In genomic region chr10:5494611-5495010, GRCh38 we compare ENCODE assay signal across 36 cellular contexts. TPM values are rescaled to one million over a fixed set of nuclear protein-coding genes. Genes with fewer than 3 reads are reported as not detected.
"Had no signal": no experiment of that assay in that cellular context is flagged by ENCODE, and none has a peak within 500 bp of the region (broad histone marks: within the 10 kb centered on the region; RNA-seq: fewer than 3 reads in every experiment).

No MANE protein-coding gene starts in this region.

- H3K36me3 ChIP-seq: adrenal gland, Peyer's patch had no signal

- H3K9me3 ChIP-seq: adrenal gland, body of pancreas, Peyer's patch had no signal

- H3K4me1 ChIP-seq: adrenal gland, Peyer's patch had no signal

- H3K27me3 ChIP-seq: adrenal gland, body of pancreas, Peyer's patch had no signal

- H3K27ac ChIP-seq: adrenal gland, body of pancreas, KMS-11, Peyer's patch had no signal

- DNase-seq: activated CD4-positive, alpha-beta T cell treated with anti-CD3 and anti-CD28 coated beads, Interleukin-2, amount 10 ng/mL, durations not matched to agents 24 days and 14 days; activated CD4-positive, alpha-beta T cell treated with anti-CD3 and anti-CD28 coated beads, Interleukin-2, amount 50 U/mL, for 4 hours; activated CD8-positive, alpha-beta T cell treated with anti-CD3 and anti-CD28 coated beads for 36 hours; activated gamma-delta T cell treated with Interleukin-2 at 50 U/mL for 16 hours; activated naive CD4-positive, alpha-beta T cell treated with anti-CD3 and anti-CD28 coated beads for 36 hours; activated T-cell treated with anti-CD3 and anti-CD28 coated beads, Interleukin-2, amount 50 U/mL, for 1 hour; activated T-cell treated with anti-CD3 and anti-CD28 coated beads, Interleukin-2, amount 50 U/mL, for 72 hours; adrenal gland; body of pancreas; caudate nucleus; cerebellar nuclear complex; MM.1S; MV-4-11; NCI-H1092; NCI-H1436 treated with DMSO at 0.1 percent for 48 hours; NCI-H1694 treated with DMSO at 0.1 percent for 48 hours; NCI-H2029; NCI-H345; NCI-H524 treated with DMSO at 0.1 percent for 48 hours; NK-92 treated with Interleukin-12 subunit alpha and Interleukin-12 subunit beta, amount 100 ng/mL, for 24 hours; PC-3; Peyer's patch; RPMI8226; SHP77 treated with DMSO at 0.1 percent for 48 hours; T-helper 1 cell; T-helper 2 cell; T-helper 9 cell had no signal

- ATAC-seq: activated CD8-positive, alpha-beta T cell treated with anti-CD3 and anti-CD28 coated beads for 36 hours; activated naive CD4-positive, alpha-beta T cell treated with anti-CD3 and anti-CD28 coated beads, Interleukin-2, amount 50 U/mL, for 72 hours; activated T-cell treated with anti-CD3 and anti-CD28 coated beads, Interleukin-2, amount 50 U/mL, for 72 hours; activated T-helper 17 cell treated with anti-CD3 and anti-CD28 coated beads, Interleukin-2, amount 50 U/mL, for 72 hours; body of pancreas; SK-N-SH treated with all-trans-retinoic acid at 6 μM for 48 hours had no signal

- H3K4me2 ChIP-seq: KMS-11 had no signal

- H3K4me3 ChIP-seq: adrenal gland, body of pancreas, Peyer's patch had no signal

RNA-seq across cellular contexts. Expression of gene CALML5, which starts 4.8 kb away (rescaled TPM):
- total RNA-seq: activated CD4-positive, alpha-beta T cell treated with anti-CD3 and anti-CD28 coated beads, Interleukin-2, amount 10 ng/mL, durations not matched to agents 24 days and 14 days; activated CD8-positive, alpha-beta memory T cell treated with anti-CD3 and anti-CD28 coated beads for 36 hours; activated CD8-positive, alpha-beta T cell treated with anti-CD3 and anti-CD28 coated beads for 36 hours; activated naive CD4-positive, alpha-beta T cell treated with anti-CD3 and anti-CD28 coated beads for 36 hours; activated naive CD4-positive, alpha-beta T cell treated with anti-CD3 and anti-CD28 coated beads, Interleukin-2, amount 50 U/mL, for 72 hours; activated T-cell treated with anti-CD3 and anti-CD28 coated beads, Interleukin-2, amount 50 U/mL, for 72 hours; activated T-helper 17 cell treated with anti-CD3 and anti-CD28 coated beads, Interleukin-2, amount 50 U/mL, for 72 hours; adrenal gland; astrocyte; body of pancreas; LHCN-M2; NCI-H460; PC-3; Peyer's patch; SK-MEL-5 had no signal
- polyA plus RNA-seq: adrenal gland had no signal

RNA-seq across cellular contexts. Expression of gene CALML3, which starts 30.1 kb away (rescaled TPM):
- total RNA-seq: activated CD4-positive, alpha-beta T cell treated with anti-CD3 and anti-CD28 coated beads, Interleukin-2, amount 10 ng/mL, durations not matched to agents 24 days and 14 days; activated CD8-positive, alpha-beta memory T cell treated with anti-CD3 and anti-CD28 coated beads for 36 hours; activated CD8-positive, alpha-beta T cell treated with anti-CD3 and anti-CD28 coated beads for 36 hours; activated naive CD4-positive, alpha-beta T cell treated with anti-CD3 and anti-CD28 coated beads for 36 hours; activated naive CD4-positive, alpha-beta T cell treated with anti-CD3 and anti-CD28 coated beads, Interleukin-2, amount 50 U/mL, for 72 hours; activated T-cell treated with anti-CD3 and anti-CD28 coated beads, Interleukin-2, amount 50 U/mL, for 72 hours; activated T-helper 17 cell treated with anti-CD3 and anti-CD28 coated beads, Interleukin-2, amount 50 U/mL, for 72 hours; adrenal gland; astrocyte; body of pancreas; LHCN-M2; NCI-H460; PC-3; Peyer's patch; SK-MEL-5 had no signal
